In genomic region chr10:30736685-30737232, GRCh38 we compare ENCODE assay signal across 8 cellular contexts.
DNase-seq lines count a peak whose midpoint lies in the region; ATAC-seq and TF ChIP-seq lines count a peak whose summit lies in the region.

No MANE protein-coding gene starts in this region.

- DNase-seq in GM12864 (ENCODE audit: low read depth): peak; percentile 66
- DNase-seq in HS-27A (ENCODE audit: low read depth): peak; percentile 81
- peak; percentile 95 for DNase-seq in amniotic stem cell (lab: John Stamatoyannopoulos, UW)
- DNase-seq in non-pigmented ciliary epithelial cell (ENCODE audit: low read depth): peak; percentile 98
- DNase-seq in pons (ENCODE audit: low spot score): no peak
- no peak for DNase-seq in NCI-H345 (lab: John Stamatoyannopoulos, UW)
- DNase-seq in ureter (ENCODE audit: low spot score): no peak

- H3K4me3 ChIP-seq in GM12864 (ENCODE audit: low read depth, low read length): no peak overlapping the region

- no peak for TF ChIP-seq CTCF in GM12864 (IDR thresholded peaks at IDR 0.05; ENCODE audit: low read depth, low read length, missing control alignments)

- ATAC-seq in GM21528 (IDR thresholded peaks at IDR 0.05; ENCODE audit: low FRiP score, unreplicated experiment): peak; percentile 71

Comparison
In these comparisons a context has a peak if more than half of its experiments do, and no peak if none do; other contexts are left out.
1. DNase-seq: peak in GM12864 (single experiment), HS-27A (single experiment), amniotic stem cell (single experiment) and non-pigmented ciliary epithelial cell (single experiment); none in pons (single experiment), NCI-H345 (single experiment) and ureter (single experiment).